Comparison of ENCODE assay signal across 8 cellular contexts in the genomic region with DNA sequence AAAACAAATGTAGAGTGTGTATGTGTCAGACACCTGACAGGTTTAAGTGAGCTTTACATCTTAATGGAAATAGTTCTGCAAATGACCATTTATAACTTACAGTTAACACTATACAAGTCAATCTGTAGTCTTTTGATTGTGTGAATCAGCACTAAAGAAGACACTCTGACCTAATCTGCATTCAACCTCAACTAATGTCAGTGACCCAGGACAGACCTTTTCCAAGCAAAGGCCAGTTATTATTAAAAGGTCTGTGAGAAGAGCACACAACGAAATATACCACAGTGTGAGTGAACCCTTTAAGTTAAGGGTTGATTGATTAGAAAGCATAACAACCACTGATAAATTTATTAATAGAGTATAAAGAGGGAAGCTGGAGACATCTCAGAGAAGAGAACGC.
"Had no signal": no experiment of that assay in that cellular context is flagged by ENCODE, and none has a peak within 500 bp of the region (broad histone marks: within the 10 kb centered on the region; RNA-seq: fewer than 3 reads in every experiment).

No MANE protein-coding gene starts in this region.

- FAIRE-seq: H1, H54, K562 had no signal

- H3K4me2 ChIP-seq: GM23338 had no signal

- DNase-seq: H9, HCEC 1CT, IMR-90 had no signal

- ATAC-seq: GM23338, K562 had no signal

- H3K27ac ChIP-seq: HL-60 had no signal

- H3K4me3 ChIP-seq: GM23338, K562 had no signal
